2 cellular contexts compared by ENCODE assay signal in the genomic region with DNA sequence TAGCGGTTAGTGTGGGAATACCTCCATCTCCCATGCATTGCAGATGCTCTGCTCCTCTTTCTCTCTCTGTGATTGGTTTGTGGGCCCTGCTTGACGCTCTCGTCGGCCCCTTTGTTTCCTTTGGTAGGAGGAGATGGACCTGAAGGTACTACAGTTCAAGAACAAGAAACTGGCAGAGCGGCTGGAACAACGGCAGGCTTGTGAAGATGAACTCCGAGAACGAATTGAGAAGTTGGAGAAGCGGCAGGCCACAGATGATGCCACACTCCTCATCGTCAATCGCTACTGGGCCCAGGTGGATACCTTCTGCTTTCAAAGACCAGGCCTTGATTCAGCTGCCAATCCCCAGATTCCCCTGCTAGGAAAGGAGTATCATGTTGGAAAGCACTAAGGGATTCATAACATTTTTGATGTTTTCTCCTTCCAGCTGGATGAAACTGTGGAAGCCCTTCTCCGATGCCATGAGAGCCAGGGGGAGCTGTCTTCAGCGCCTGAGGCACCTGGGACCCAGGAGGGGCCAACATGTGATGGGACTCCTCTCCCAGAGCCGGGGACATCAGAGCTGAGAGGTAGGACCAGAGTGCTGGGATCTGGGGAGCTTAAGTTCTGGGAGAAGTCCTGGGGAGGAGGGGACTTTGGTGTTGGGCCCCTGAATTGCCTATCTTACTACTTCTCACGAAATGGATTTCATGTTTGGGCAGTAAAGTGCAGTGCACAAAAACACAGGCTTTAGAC.
TF ChIP-seq lines count a peak whose summit lies in the region.

No MANE protein-coding gene starts in this region.

TF ChIP-seq in SK-N-SH, 30 proteins besides CTCF, POLR2A, EP300 and RAD21:
- no peak for TF ChIP-seq GATA2 (CRISPR knock-in tag; IDR thresholded peaks at IDR 0.05)
- TF ChIP-seq, protein P1, sequence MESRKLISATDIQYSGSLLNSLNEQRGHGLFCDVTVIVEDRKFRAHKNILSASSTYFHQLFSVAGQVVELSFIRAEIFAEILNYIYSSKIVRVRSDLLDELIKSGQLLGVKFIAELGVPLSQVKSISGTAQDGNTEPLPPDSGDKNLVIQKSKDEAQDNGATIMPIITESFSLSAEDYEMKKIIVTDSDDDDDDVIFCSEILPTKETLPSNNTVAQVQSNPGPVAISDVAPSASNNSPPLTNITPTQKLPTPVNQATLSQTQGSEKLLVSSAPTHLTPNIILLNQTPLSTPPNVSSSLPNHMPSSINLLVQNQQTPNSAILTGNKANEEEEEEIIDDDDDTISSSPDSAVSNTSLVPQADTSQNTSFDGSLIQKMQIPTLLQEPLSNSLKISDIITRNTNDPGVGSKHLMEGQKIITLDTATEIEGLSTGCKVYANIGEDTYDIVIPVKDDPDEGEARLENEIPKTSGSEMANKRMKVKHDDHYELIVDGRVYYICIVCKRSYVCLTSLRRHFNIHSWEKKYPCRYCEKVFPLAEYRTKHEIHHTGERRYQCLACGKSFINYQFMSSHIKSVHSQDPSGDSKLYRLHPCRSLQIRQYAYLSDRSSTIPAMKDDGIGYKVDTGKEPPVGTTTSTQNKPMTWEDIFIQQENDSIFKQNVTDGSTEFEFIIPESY (IDR thresholded peaks at IDR 0.05; ENCODE audit: borderline replicate concordance, low read depth): no peak
- no peak; the same call in 1 of the 2 replicates for TF ChIP-seq MXI1 (IDR thresholded peaks at IDR 0.05; ENCODE audit: low read depth, low read length)
- no peak for TF ChIP-seq TEAD4 (IDR thresholded peaks at IDR 0.05; ENCODE audit: borderline replicate concordance, insufficient read depth)
- no peak for TF ChIP-seq JUND (IDR thresholded peaks at IDR 0.05)
- TF ChIP-seq SMC3 (IDR thresholded peaks at IDR 0.05; ENCODE audit: low read depth, low read length): no peak
- TF ChIP-seq RCOR1 (IDR thresholded peaks at IDR 0.05; ENCODE audit: low read length): no peak
- no peak for TF ChIP-seq RXRA (IDR thresholded peaks at IDR 0.05; ENCODE audit: borderline replicate concordance, low read depth)
- TF ChIP-seq CHD2 (IDR thresholded peaks at IDR 0.05; ENCODE audit: low read length, partially characterized antibody): no peak

TF ChIP-seq in SK-N-SH treated with all-trans-retinoic acid at 6 μM for 48 hours, 23 proteins besides CTCF, POLR2A, EP300 and RAD21:
- no peak for TF ChIP-seq BACH2 (CRISPR knock-in tag; IDR thresholded peaks at IDR 0.05; ENCODE audit: borderline replicate concordance)
- no peak for TF ChIP-seq GLIS3 (CRISPR knock-in tag; IDR thresholded peaks at IDR 0.05)
- TF ChIP-seq, protein P2, sequence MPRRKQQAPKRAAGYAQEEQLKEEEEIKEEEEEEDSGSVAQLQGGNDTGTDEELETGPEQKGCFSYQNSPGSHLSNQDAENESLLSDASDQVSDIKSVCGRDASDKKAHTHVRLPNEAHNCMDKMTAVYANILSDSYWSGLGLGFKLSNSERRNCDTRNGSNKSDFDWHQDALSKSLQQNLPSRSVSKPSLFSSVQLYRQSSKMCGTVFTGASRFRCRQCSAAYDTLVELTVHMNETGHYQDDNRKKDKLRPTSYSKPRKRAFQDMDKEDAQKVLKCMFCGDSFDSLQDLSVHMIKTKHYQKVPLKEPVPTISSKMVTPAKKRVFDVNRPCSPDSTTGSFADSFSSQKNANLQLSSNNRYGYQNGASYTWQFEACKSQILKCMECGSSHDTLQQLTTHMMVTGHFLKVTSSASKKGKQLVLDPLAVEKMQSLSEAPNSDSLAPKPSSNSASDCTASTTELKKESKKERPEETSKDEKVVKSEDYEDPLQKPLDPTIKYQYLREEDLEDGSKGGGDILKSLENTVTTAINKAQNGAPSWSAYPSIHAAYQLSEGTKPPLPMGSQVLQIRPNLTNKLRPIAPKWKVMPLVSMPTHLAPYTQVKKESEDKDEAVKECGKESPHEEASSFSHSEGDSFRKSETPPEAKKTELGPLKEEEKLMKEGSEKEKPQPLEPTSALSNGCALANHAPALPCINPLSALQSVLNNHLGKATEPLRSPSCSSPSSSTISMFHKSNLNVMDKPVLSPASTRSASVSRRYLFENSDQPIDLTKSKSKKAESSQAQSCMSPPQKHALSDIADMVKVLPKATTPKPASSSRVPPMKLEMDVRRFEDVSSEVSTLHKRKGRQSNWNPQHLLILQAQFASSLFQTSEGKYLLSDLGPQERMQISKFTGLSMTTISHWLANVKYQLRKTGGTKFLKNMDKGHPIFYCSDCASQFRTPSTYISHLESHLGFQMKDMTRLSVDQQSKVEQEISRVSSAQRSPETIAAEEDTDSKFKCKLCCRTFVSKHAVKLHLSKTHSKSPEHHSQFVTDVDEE (CRISPR knock-in tag; IDR thresholded peaks at IDR 0.05): no peak
- no peak for TF ChIP-seq ESRRG (CRISPR knock-in tag; IDR thresholded peaks at IDR 0.05)
- TF ChIP-seq ZFP30 (CRISPR knock-in tag; IDR thresholded peaks at IDR 0.05): no peak
- TF ChIP-seq ISL1 (CRISPR knock-in tag; IDR thresholded peaks at IDR 0.05): no peak
- no peak for TF ChIP-seq TOX (CRISPR knock-in tag; IDR thresholded peaks at IDR 0.05; ENCODE audit: borderline replicate concordance)
